Comparison of ENCODE assay signal across 8 cellular contexts in genomic region chr14:98458702-98459101, GRCh38.
"Had no signal": no experiment of that assay in that cellular context is flagged by ENCODE, and none has a peak within 500 bp of the region (broad histone marks: within the 10 kb centered on the region; RNA-seq: fewer than 3 reads in every experiment).

No MANE protein-coding gene starts in this region.

- H3K4me3 ChIP-seq: GM12878 had no signal

- ATAC-seq: GM12878 had no signal

- FAIRE-seq: G401.6, GM12878, GM12891, GM12892, GM18507, GM19239 had no signal

- DNase-seq: GDM1, GF-D8 had no signal
